30 cellular contexts compared by ENCODE assay signal in genomic region chr12:115882941-115883340, GRCh38.
"Had no signal": no experiment of that assay in that cellular context is flagged by ENCODE, and none has a peak within 500 bp of the region (broad histone marks: within the 10 kb centered on the region; RNA-seq: fewer than 3 reads in every experiment).

No MANE protein-coding gene starts in this region.

- H3K4me3 ChIP-seq: ascending aorta, cardiac muscle cell had no signal

- H3K4me1 ChIP-seq: ascending aorta had no signal

- DNase-seq: activated B cell treated with CpG ODN at 0.5 μM for 24 hours; activated CD4-positive, alpha-beta memory T cell treated with anti-CD3 and anti-CD28 coated beads for 36 hours; activated CD4-positive, alpha-beta T cell treated with anti-CD3 and anti-CD28 coated beads for 4 hours; activated CD4-positive, alpha-beta T cell treated with anti-CD3 and anti-CD28 coated beads, Interleukin-2, amount 10 ng/mL, durations not matched to agents 24 days and 14 days; activated CD4-positive, alpha-beta T cell treated with anti-CD3 and anti-CD28 coated beads, Interleukin-2, amount 50 U/mL, for 1 hour; activated CD4-positive, alpha-beta T cell treated with anti-CD3 and anti-CD28 coated beads, Interleukin-2, amount 50 U/mL, for 4 hours; activated CD4-positive, CD25-positive, alpha-beta regulatory T cell treated with anti-CD3 and anti-CD28 coated beads, Interleukin-2, amount 50 U/mL, for 72 hours; activated CD8-positive, alpha-beta memory T cell treated with anti-CD3 and anti-CD28 coated beads, Interleukin-2, amount 50 U/mL, for 4 hours; activated CD8-positive, alpha-beta T cell treated with anti-CD3 and anti-CD28 coated beads for 36 hours; activated effector memory CD4-positive, alpha-beta T cell treated with anti-CD3 and anti-CD28 coated beads, Interleukin-2, amount 50 U/mL, for 16 hours; activated gamma-delta T cell treated with Interleukin-2 at 50 U/mL for 16 hours; activated naive CD4-positive, alpha-beta T cell; activated naive CD4-positive, alpha-beta T cell treated with anti-CD3 and anti-CD28 coated beads for 36 hours; activated naive CD8-positive, alpha-beta T cell treated with anti-CD3 and anti-CD28 coated beads, Interleukin-2, amount 10 ng/mL, durations not matched to agents 7 days and 5 days; activated naive CD8-positive, alpha-beta T cell treated with anti-CD3 and anti-CD28 coated beads, Interleukin-2, amount 50 U/mL, for 24 hours; activated T-cell treated with anti-CD3 and anti-CD28 coated beads for 4 hours; activated T-cell treated with anti-CD3 and anti-CD28 coated beads, Interleukin-2, amount 50 U/mL, for 1 hour; activated T-cell treated with anti-CD3 and anti-CD28 coated beads, Interleukin-2, amount 50 U/mL, for 4 hours; activated T-cell treated with anti-CD3 and anti-CD28 coated beads, Interleukin-2, amount 50 U/mL, for 72 hours; amygdala; anterior cingulate cortex; caudate nucleus; cerebellar nuclear complex; T-helper 1 cell; T-helper 2 cell; T-helper 9 cell had no signal

- H3K27ac ChIP-seq: ascending aorta, cardiac muscle cell, VCaP had no signal

- H3K36me3 ChIP-seq: ascending aorta, cardiac muscle cell had no signal

- ATAC-seq: activated CD8-positive, alpha-beta T cell treated with anti-CD3 and anti-CD28 coated beads for 36 hours; activated naive CD8-positive, alpha-beta T cell treated with anti-CD3 and anti-CD28 coated beads, Interleukin-2, amount 50 U/mL, for 24 hours; activated T-cell treated with anti-CD3 and anti-CD28 coated beads, Interleukin-2, amount 50 U/mL, for 4 hours; activated T-cell treated with anti-CD3 and anti-CD28 coated beads, Interleukin-2, amount 50 U/mL, for 72 hours; activated T-helper 17 cell treated with anti-CD3 and anti-CD28 coated beads, Interleukin-2, amount 50 U/mL, for 72 hours had no signal

- H3K9me3 ChIP-seq: ascending aorta had no signal
